ENCODE assay signal across 9 cellular contexts in genomic region chr15:50425219-50425618, GRCh38. TPM values are rescaled to one million over a fixed set of nuclear protein-coding genes. Genes with fewer than 3 reads are reported as not detected.
DNase-seq lines count a peak whose midpoint lies in the region; ATAC-seq and TF ChIP-seq lines count a peak whose summit lies in the region.
"Had no signal": no experiment of that assay in that cellular context is flagged by ENCODE, and none has a peak within 500 bp of the region (broad histone marks: within the 10 kb centered on the region; RNA-seq: fewer than 3 reads in every experiment).

No MANE protein-coding gene starts in this region.

- H3K4me1 ChIP-seq in heart left ventricle (peaks cover 6 to 42% (median 16%) of the 10 kb centered on the region in 12 donors), body of pancreas (peaks cover 31% of the 10 kb centered on the region), vagina (peaks cover 42% of the 10 kb centered on the region)

- DNase-seq in heart left ventricle: no peak
- DNase-seq in Right ventricle myocardium superior: no peak
- DNase-seq in body of pancreas: no peak
- DNase-seq in memory B cell (ENCODE audit: low spot score in 2 of 2): no peak
- DNase-seq in vagina (ENCODE audit: extremely low spot score in 2 of 2): no peak
- DNase-seq in ureter (ENCODE audit: low spot score): no peak
- no peak for DNase-seq in globus pallidus (ENCODE audit: low spot score)
- no peak for DNase-seq in activated CD8-positive, alpha-beta memory T cell treated with anti-CD3 and anti-CD28 coated beads for 24 hours
- DNase-seq: stimulated activated CD4-positive, alpha-beta T cell treated with anti-CD3 and anti-CD28 coated beads, Interleukin-4, amount 100 ng/mL, for 1 hour had no signal

- peak overlapping the region; percentile 99 for H3K4me3 Mint-ChIP-seq in memory B cell

- H3K27ac ChIP-seq in heart left ventricle (peak overlapping the region in 10 of 12 donors; percentile 82 to 94 (median 88)), body of pancreas (peak overlapping the region in 3 of 4 donors; percentile 79 to 98 (median 94)), vagina (peak overlapping the region; percentile 88)

- H3K27me3 ChIP-seq in heart left ventricle: no peaks in the 10 kb centered on the region
- H3K27me3 ChIP-seq in body of pancreas: no peaks in the 10 kb centered on the region
- H3K27me3 ChIP-seq in vagina: no peaks in the 10 kb centered on the region

- no peak for ATAC-seq in heart left ventricle
- ATAC-seq in Right ventricle myocardium superior (ENCODE audit: poor library complexity): no peak
- no peak for ATAC-seq in body of pancreas
- no peak for ATAC-seq in memory B cell (ENCODE audit: low read depth)

- H3K36me3 ChIP-seq in heart left ventricle (peaks cover 0 to 11% (median 0%) of the 10 kb centered on the region in 9 donors), body of pancreas (replicated peaks in 1 of 2; ENCODE audit: insufficient read depth in 1 of 2, low read depth in 2 of 2) (no peaks in the 10 kb centered on the region), vagina (no peaks in the 10 kb centered on the region)

- H3K27me3 Mint-ChIP-seq in memory B cell: no peaks in the 10 kb centered on the region

- TF ChIP-seq POLR2A in heart left ventricle (IDR thresholded peaks at IDR 0.05): no peak
- TF ChIP-seq POLR2A in body of pancreas (IDR thresholded peaks at IDR 0.05): no peak
- TF ChIP-seq POLR2A in vagina (IDR thresholded peaks at IDR 0.05): no peak

- WGBS in heart left ventricle, 4 donors: 15 to 20% (median 17%) methylated on average over 5 of the region's 5 CpGs
- WGBS in body of pancreas, 2 donors: 5 to 6% methylated on average over 5 of the region's 5 CpGs

- no peaks in the 10 kb centered on the region for H3K9me3 Mint-ChIP-seq in memory B cell

- no peaks in the 10 kb centered on the region for H3K9me3 ChIP-seq in heart left ventricle
- no peaks in the 10 kb centered on the region for H3K9me3 ChIP-seq in body of pancreas
- no peaks in the 10 kb centered on the region for H3K9me3 ChIP-seq in vagina

- H3K4me1 Mint-ChIP-seq in memory B cell: peaks cover 21% of the 10 kb centered on the region

- TF ChIP-seq CTCF in heart left ventricle (IDR thresholded peaks at IDR 0.05) (no peak), body of pancreas (IDR thresholded peaks at IDR 0.05) (no peak), vagina (IDR thresholded peaks at IDR 0.05) (no peak)

- H3K4me3 ChIP-seq in heart left ventricle (peak overlapping the region; percentile 61 to 95 (median 86)), body of pancreas (peak overlapping the region in 1 of 2 donors; percentile 94), vagina (peak overlapping the region; percentile 82 to 88)

- H3K36me3 Mint-ChIP-seq in memory B cell: peaks cover 4% of the 10 kb centered on the region

- intact Hi-C loops in heart left ventricle (cut with DNase I) (loop anchor here in 2 of 10 donors (2.0 kb wide), 2 partner anchors 70 to 72 kb away; partner anchors contain the start of gene GABPB1 (in 1 of the 2)), Right ventricle myocardium superior (cut with DNase I) (no loop called here), body of pancreas (cut with DNase I) (no loop called here), vagina (cut with DNase I) (loop anchor here (10.0 kb wide), 1 partner anchor 70 kb away; the partner anchor contains the start of gene GABPB1)

- H3K27ac Mint-ChIP-seq in memory B cell: peak overlapping the region; percentile 96

RNA-seq across cellular contexts. Expression of gene USP8, which starts 1.0 kb away (rescaled TPM):
- total RNA-seq in heart left ventricle (10 to 100 TPM; 28.0 to 53.3 (median 42.1) TPM), Right ventricle myocardium superior (42.4 TPM), body of pancreas (10 to 100 TPM; 32.4 to 34.6 TPM), vagina (33.9 TPM), ureter (78.1 TPM)
- polyA plus RNA-seq in heart left ventricle: 10 to 100 TPM; 12.6 to 34.9 TPM
